Comparison of ENCODE assay signal across 1 cellular context in genomic region chr16:57619133-57619605, GRCh38.
TF ChIP-seq lines count a peak whose summit lies in the region.

No MANE protein-coding gene starts in this region.

TF ChIP-seq in GM23338, 12 proteins besides CTCF, POLR2A, EP300 and RAD21 (continued from another document):
- TF ChIP-seq ZNF462 (CRISPR knock-in tag; IDR thresholded peaks at IDR 0.05) (no peak), POLR2AphosphoS5 (IDR thresholded peaks at IDR 0.05; ENCODE audit: low read depth) (no peak), ZNF331 (CRISPR knock-in tag; IDR thresholded peaks at IDR 0.05; ENCODE audit: low read depth) (no peak), CREB1 (CRISPR knock-in tag; IDR thresholded peaks at IDR 0.05; ENCODE audit: low read depth) (no peak), REST (IDR thresholded peaks at IDR 0.05; ENCODE audit: unreplicated experiment) (no peak), ETS1 (IDR thresholded peaks at IDR 0.05) (no peak), ZNF114 (CRISPR knock-in tag; IDR thresholded peaks at IDR 0.05) (no peak), EZH2 (IDR thresholded peaks at IDR 0.05; ENCODE audit: low read depth, unreplicated experiment) (no peak), NANOG (IDR thresholded peaks at IDR 0.05; ENCODE audit: borderline replicate concordance) (no peak)
